ENCODE assay signal across 1 cellular context in genomic region chr10:71984126-71984797, GRCh38.
TF ChIP-seq lines count a peak whose summit lies in the region.

No MANE protein-coding gene starts in this region.

TF ChIP-seq in IMR-90, 13 proteins besides CTCF, POLR2A, EP300 and RAD21 (continued from another document):
- no peak for TF ChIP-seq ELK1 (IDR thresholded peaks at IDR 0.05; ENCODE audit: borderline replicate concordance, low read depth, low read length)
- no peak for TF ChIP-seq NFE2L2 (IDR thresholded peaks at IDR 0.05; ENCODE audit: low read depth, low read length)
- no peak for TF ChIP-seq MAFK (IDR thresholded peaks at IDR 0.05; ENCODE audit: low read depth, low read length)
- no peak for TF ChIP-seq MXI1 (IDR thresholded peaks at IDR 0.05; ENCODE audit: borderline replicate concordance, low read depth, low read length)
- no peak for TF ChIP-seq MAZ (IDR thresholded peaks at IDR 0.05; ENCODE audit: borderline replicate concordance, low read depth, low read length)
- TF ChIP-seq BHLHE40 (IDR thresholded peaks at IDR 0.05; ENCODE audit: low read depth, low read length): no peak
- no peak for TF ChIP-seq RFX5 (IDR thresholded peaks at IDR 0.05; ENCODE audit: low read depth, low read length)
